In genomic region chr1:89757532-89757931, GRCh38 we compare ENCODE assay signal across 8 cellular contexts.
DNase-seq lines count a peak whose midpoint lies in the region; ATAC-seq and TF ChIP-seq lines count a peak whose summit lies in the region.

No MANE protein-coding gene starts in this region.

- no peak for TF ChIP-seq CTCF in AG04450 (IDR thresholded peaks at IDR 0.05; ENCODE audit: low read depth, low read length)
- no peak for TF ChIP-seq CTCF in GM20000 (IDR thresholded peaks at IDR 0.05; ENCODE audit: extremely low read depth, missing control alignments)
- no peak for TF ChIP-seq CTCF in PC-3 (conservative IDR thresholded peaks at IDR 0.05; ENCODE audit: low read depth, low read length)
- no peak for TF ChIP-seq CTCF in parathyroid adenoma (IDR thresholded peaks at IDR 0.05)

- intact Hi-C loops in PC-3 (cut with micrococcal nuclease), result no loop called here

- H3K4me2 ChIP-seq in PC-3 (ENCODE audit: low read length) (no peak overlapping the region), parathyroid adenoma (ENCODE audit: low read length) (peak overlapping the region; percentile 6)

- ATAC-seq in PC-3 (no peak), HG03025 (IDR thresholded peaks at IDR 0.05; ENCODE audit: low FRiP score, unreplicated experiment) (no peak)

- H3K9me3 ChIP-seq in AG04450 (ENCODE audit: control insufficient read depth, insufficient read depth, low read length) (no peaks in the 10 kb centered on the region), PC-3 (ENCODE audit: low read length) (no peaks in the 10 kb centered on the region), parathyroid adenoma (ENCODE audit: control insufficient read depth, low read length) (no peaks in the 10 kb centered on the region)

- no peaks in the 10 kb centered on the region for H3K79me2 ChIP-seq in PC-3 (ENCODE audit: low read length)
- no peaks in the 10 kb centered on the region for H3K79me2 ChIP-seq in parathyroid adenoma

- H3K27me3 ChIP-seq in AG04450 (ENCODE audit: control insufficient read depth, insufficient read depth, low read length) (no peaks in the 10 kb centered on the region), PC-3 (ENCODE audit: low read length) (no peaks in the 10 kb centered on the region), parathyroid adenoma (ENCODE audit: control insufficient read depth, insufficient read depth, low read length) (no peaks in the 10 kb centered on the region)

- H3K36me3 ChIP-seq in PC-3 (ENCODE audit: low read depth, low read length), result no peaks in the 10 kb centered on the region
- H3K36me3 ChIP-seq in parathyroid adenoma (ENCODE audit: control insufficient read depth, insufficient read depth, low read length), result no peaks in the 10 kb centered on the region

- POLR2A ChIA-PET in AG04450 (lab: Yijun Ruan, JAX), result interaction anchor here (1.2 kb wide), 1 partner anchor 22 kb away, joined by 4 read pairs; no protein-coding TSS in a partner anchor
- POLR2A ChIA-PET in PC-3 (lab: Charles Lee; ENCODE audit: unreplicated experiment), result no interaction called here

- H3K9ac ChIP-seq in PC-3 (ENCODE audit: low read length) (no peak overlapping the region), parathyroid adenoma (no peak overlapping the region)

- DNase-seq in AG04450 (ENCODE audit: low read depth, low spot score) (no peak), GM20000 (ENCODE audit: low spot score) (peak; percentile 42), PC-3 (no peak), dermis microvascular lymphatic vessel endothelial cell (ENCODE audit: low read depth in 2 of 2) (peak; percentile 17 to 81), SW 1271 (lab: John Stamatoyannopoulos, UW) (no peak), germinal center (ENCODE audit: low spot score) (no peak)

- CTCF ChIA-PET in AG04450 (lab: Charles Lee), result interaction anchor here (0.6 to 9.8 kb wide), 4 partner anchors 15 to 274 kb away, joined by 3 to 207 read pairs (median 4); partner anchors contain the start of gene LRRC8C
- CTCF ChIA-PET in PC-3 (lab: Charles Lee), result no interaction called here

- no peaks in the 10 kb centered on the region for H3K9me2 ChIP-seq in PC-3 (replicated peaks; ENCODE audit: low read length)

- no peaks in the 10 kb centered on the region for H4K20me1 ChIP-seq in PC-3 (ENCODE audit: low read length)

- no peaks in the 10 kb centered on the region for H3F3A ChIP-seq in PC-3 (ENCODE audit: low read length, unreplicated experiment)

- H2AFZ ChIP-seq in PC-3 (ENCODE audit: low read length), result peak overlapping the region; percentile 37; the same call in 1 of the 2 replicates
- peak overlapping the region; percentile 11 for H2AFZ ChIP-seq in parathyroid adenoma

- BruUV-seq in PC-3 (replicated peaks; lab: Mats Ljungman, UMichigan), result no TSS peak

- H3K4me3 ChIP-seq in AG04450 (ENCODE audit: low read depth, low read length) (no peak overlapping the region), PC-3 (ENCODE audit: low read length) (no peak overlapping the region), parathyroid adenoma (ENCODE audit: low read depth, low read length) (no peak overlapping the region)

- H3K27ac ChIP-seq in AG04450 (ENCODE audit: low read depth, low read length) (peak overlapping the region; percentile 25), PC-3 (ENCODE audit: low read length) (no peak overlapping the region), parathyroid adenoma (no peak overlapping the region)

- H3K4me1 ChIP-seq in PC-3 (ENCODE audit: insufficient read depth, low read length) (peaks cover 8% of the 10 kb centered on the region; the same call in 1 of the 2 replicates), parathyroid adenoma (no peaks in the 10 kb centered on the region)

Comparison
In these comparisons a context has a peak if more than half of its experiments do, and no peak if none do; other contexts are left out.
1. DNase-seq: peak in GM20000 (single experiment) and dermis microvascular lymphatic vessel endothelial cell (2 of 2); none in AG04450 (single experiment), PC-3 (single experiment), SW 1271 (0 of 2) and germinal center (single experiment).